ENCODE assay signal across 17 cellular contexts in genomic region chr12:46246021-46246700, GRCh38. TPM values are rescaled to one million over a fixed set of nuclear protein-coding genes. Genes with fewer than 3 reads are reported as not detected.
A peak's percentile ranks its signal among the peaks of the same experiment; 100 is the strongest.
DNase-seq lines count a peak whose midpoint lies in the region; ATAC-seq and TF ChIP-seq lines count a peak whose summit lies in the region.
"Had no signal": no experiment of that assay in that cellular context is flagged by ENCODE, and none has a peak within 500 bp of the region (broad histone marks: within the 10 kb centered on the region; RNA-seq: fewer than 3 reads in every experiment).

No MANE protein-coding gene starts in this region.

- H3K36me3 ChIP-seq in Caco-2 (ENCODE audit: control insufficient read depth, insufficient read depth, low read length): peaks cover 2% of the 10 kb centered on the region; the same call in 1 of the 2 replicates

- H3K27ac Mint-ChIP-seq in activated CD4-positive, alpha-beta T cell treated with anti-CD3 and anti-CD28 coated beads, Interleukin-2, amount 10 ng/mL, durations not matched to agents 7 days and 5 days: peak overlapping the region; percentile 47
- H3K27ac Mint-ChIP-seq in Caco-2 (ENCODE audit: unreplicated experiment) (peak overlapping the region; percentile 45), memory B cell (peak overlapping the region; percentile 72)
- peak overlapping the region; percentile 51 for H3K27ac Mint-ChIP-seq in activated T-helper 17 cell treated with anti-CD3 and anti-CD28 coated beads, Interleukin-2, amount 50 U/mL, for 72 hours
- H3K27ac Mint-ChIP-seq: brain had no signal

- ATAC-seq in activated T-helper 17 cell treated with anti-CD3 and anti-CD28 coated beads, Interleukin-2, amount 50 U/mL, for 72 hours (replicated peaks): no peak
- no peak for ATAC-seq in memory B cell (ENCODE audit: low read depth)
- ATAC-seq in foreskin keratinocyte: no peak

- POLR2A ChIA-PET in activated CD4-positive, alpha-beta T cell treated with anti-CD3 and anti-CD28 coated beads, Interleukin-2, amount 10 ng/mL, durations not matched to agents 7 days and 5 days (lab: Charles Lee): interaction anchor here (0.7 kb wide), 1 partner anchor 228 kb away, joined by 3 read pairs; no protein-coding TSS in a partner anchor
- POLR2A ChIA-PET in Caco-2 (lab: Charles Lee): no interaction called here

- H3K9me3 ChIP-seq in Caco-2: no peaks in the 10 kb centered on the region
- H3K9me3 ChIP-seq: tibial artery had no signal

- intact Hi-C loops in Caco-2 (cut with micrococcal nuclease; ENCODE audit: unreplicated experiment): no loop called here

- TF ChIP-seq CTCF in Caco-2 (IDR thresholded peaks at IDR 0.05; ENCODE audit: insufficient read depth in 1 of 2, low read depth in 1 of 2, low read length in 1 of 2, severe bottlenecking in 1 of 2, unreplicated experiment in 1 of 2) (no peak), foreskin keratinocyte (conservative IDR thresholded peaks at IDR 0.05) (no peak)

- no peaks in the 10 kb centered on the region for H3K4me1 ChIP-seq in Caco-2
- no peaks in the 10 kb centered on the region for H3K4me1 ChIP-seq in foreskin keratinocyte
- H3K4me1 ChIP-seq: BLaER1 had no signal

- DNase-seq in activated CD4-positive, alpha-beta T cell treated with anti-CD3 and anti-CD28 coated beads, Interleukin-2, amount 10 ng/mL, durations not matched to agents 7 days and 5 days: no peak
- no peak for DNase-seq in activated CD4-positive, alpha-beta T cell treated with anti-CD3 and anti-CD28 coated beads, Interleukin-2, amount 50 U/mL, for 4 hours
- no peak for DNase-seq in Caco-2
- DNase-seq in memory B cell (ENCODE audit: low spot score in 2 of 2): no peak
- no peak for DNase-seq in foreskin keratinocyte
- DNase-seq in stimulated activated naive CD4-positive, alpha-beta T cell treated with Interleukin-2 at 50 U/mL for 16 hours (lab: John Stamatoyannopoulos, UW): no peak
- no peak for DNase-seq in islet precursor cell
- DNase-seq: DMS53, kidney glomerular epithelial cell, NCI-H1092, NCI-H69, tibial artery had no signal

- H3K27me3 ChIP-seq in Caco-2 (replicated peaks; ENCODE audit: control insufficient read depth, insufficient read depth, low read length) (no peaks in the 10 kb centered on the region), foreskin keratinocyte (no peaks in the 10 kb centered on the region)
- H3K27me3 ChIP-seq: BLaER1, tibial artery had no signal

- no peak overlapping the region for H3K4me3 ChIP-seq in Caco-2 (ENCODE audit: low read depth, low read length)
- H3K4me3 ChIP-seq: BLaER1, coronary artery, tibial artery had no signal

- peaks cover 98% of the 10 kb centered on the region for H3K36me3 Mint-ChIP-seq in activated CD4-positive, alpha-beta T cell treated with anti-CD3 and anti-CD28 coated beads, Interleukin-2, amount 10 ng/mL, durations not matched to agents 7 days and 5 days (ENCODE audit: low read depth)
- H3K36me3 Mint-ChIP-seq in Caco-2 (ENCODE audit: insufficient read depth, unreplicated experiment) (peaks cover 88% of the 10 kb centered on the region), memory B cell (peaks cover 63% of the 10 kb centered on the region)
- H3K36me3 Mint-ChIP-seq in activated T-helper 17 cell treated with anti-CD3 and anti-CD28 coated beads, Interleukin-2, amount 50 U/mL, for 72 hours (ENCODE audit: low read depth): peaks cover 98% of the 10 kb centered on the region

- peaks cover 35% of the 10 kb centered on the region for H3K9me3 Mint-ChIP-seq in activated CD4-positive, alpha-beta T cell treated with anti-CD3 and anti-CD28 coated beads, Interleukin-2, amount 10 ng/mL, durations not matched to agents 7 days and 5 days
- H3K9me3 Mint-ChIP-seq in Caco-2 (ENCODE audit: unreplicated experiment) (peaks cover 33% of the 10 kb centered on the region), memory B cell (peaks cover 12% of the 10 kb centered on the region)
- H3K9me3 Mint-ChIP-seq in activated T-helper 17 cell treated with anti-CD3 and anti-CD28 coated beads, Interleukin-2, amount 50 U/mL, for 72 hours: peaks cover 11% of the 10 kb centered on the region

- no TSS peak for BruUV-seq in Caco-2 (replicated peaks; lab: Mats Ljungman, UMichigan)

- H3K4me3 Mint-ChIP-seq in activated CD4-positive, alpha-beta T cell treated with anti-CD3 and anti-CD28 coated beads, Interleukin-2, amount 10 ng/mL, durations not matched to agents 7 days and 5 days: no peak overlapping the region
- H3K4me3 Mint-ChIP-seq in Caco-2 (ENCODE audit: unreplicated experiment): no peak overlapping the region
- peak overlapping the region; percentile 42 for H3K4me3 Mint-ChIP-seq in activated T-helper 17 cell treated with anti-CD3 and anti-CD28 coated beads, Interleukin-2, amount 50 U/mL, for 72 hours
- H3K4me3 Mint-ChIP-seq in memory B cell: no peak overlapping the region
- H3K4me3 Mint-ChIP-seq: brain had no signal

- CTCF ChIA-PET in activated CD4-positive, alpha-beta T cell treated with anti-CD3 and anti-CD28 coated beads, Interleukin-2, amount 10 ng/mL, durations not matched to agents 7 days and 5 days (lab: Charles Lee): interaction anchor here (0.8 to 1.6 kb wide), 4 partner anchors 10 to 79 kb away, joined by 3 to 4 read pairs (median 4); partner anchors contain the start of gene SLC38A1
- CTCF ChIA-PET in Caco-2 (lab: Charles Lee): no interaction called here

- no peak overlapping the region for H3K27ac ChIP-seq in foreskin keratinocyte
- H3K27ac ChIP-seq: BLaER1, coronary artery, KMS-11, tibial artery had no signal

- no peaks in the 10 kb centered on the region for H3K27me3 Mint-ChIP-seq in activated CD4-positive, alpha-beta T cell treated with anti-CD3 and anti-CD28 coated beads, Interleukin-2, amount 10 ng/mL, durations not matched to agents 7 days and 5 days
- H3K27me3 Mint-ChIP-seq in Caco-2 (ENCODE audit: insufficient read depth, unreplicated experiment): no peaks in the 10 kb centered on the region
- no peaks in the 10 kb centered on the region for H3K27me3 Mint-ChIP-seq in activated T-helper 17 cell treated with anti-CD3 and anti-CD28 coated beads, Interleukin-2, amount 50 U/mL, for 72 hours
- no peaks in the 10 kb centered on the region for H3K27me3 Mint-ChIP-seq in memory B cell
- H3K27me3 Mint-ChIP-seq: brain had no signal

- H3K4me1 Mint-ChIP-seq in activated CD4-positive, alpha-beta T cell treated with anti-CD3 and anti-CD28 coated beads, Interleukin-2, amount 10 ng/mL, durations not matched to agents 7 days and 5 days: peaks cover 86% of the 10 kb centered on the region
- peaks cover 19% of the 10 kb centered on the region for H3K4me1 Mint-ChIP-seq in Caco-2 (ENCODE audit: low read depth, unreplicated experiment)
- H3K4me1 Mint-ChIP-seq in activated T-helper 17 cell treated with anti-CD3 and anti-CD28 coated beads, Interleukin-2, amount 50 U/mL, for 72 hours: peaks cover 58% of the 10 kb centered on the region
- H3K4me1 Mint-ChIP-seq in memory B cell: peaks cover 65% of the 10 kb centered on the region

RNA-seq across cellular contexts. Expression of gene SLC38A1, which starts 22.7 kb away (rescaled TPM):
- 100 to 1,000 TPM; 180 to 219 TPM for total RNA-seq in activated CD4-positive, alpha-beta T cell treated with anti-CD3 and anti-CD28 coated beads, Interleukin-2, amount 10 ng/mL, durations not matched to agents 7 days and 5 days
- 245 and 259 TPM in 2 replicates for total RNA-seq in Caco-2 (2022)
- total RNA-seq in activated T-helper 17 cell treated with anti-CD3 and anti-CD28 coated beads, Interleukin-2, amount 50 U/mL, for 72 hours: 100 to 1,000 TPM; 161 to 192 TPM
- 147 and 182 TPM in 2 replicates for total RNA-seq in foreskin keratinocyte
- 28.5 and 28.8 TPM in 2 replicates for polyA plus RNA-seq in foreskin keratinocyte
